Comparison of ENCODE assay signal across 8 cellular contexts in the genomic region with DNA sequence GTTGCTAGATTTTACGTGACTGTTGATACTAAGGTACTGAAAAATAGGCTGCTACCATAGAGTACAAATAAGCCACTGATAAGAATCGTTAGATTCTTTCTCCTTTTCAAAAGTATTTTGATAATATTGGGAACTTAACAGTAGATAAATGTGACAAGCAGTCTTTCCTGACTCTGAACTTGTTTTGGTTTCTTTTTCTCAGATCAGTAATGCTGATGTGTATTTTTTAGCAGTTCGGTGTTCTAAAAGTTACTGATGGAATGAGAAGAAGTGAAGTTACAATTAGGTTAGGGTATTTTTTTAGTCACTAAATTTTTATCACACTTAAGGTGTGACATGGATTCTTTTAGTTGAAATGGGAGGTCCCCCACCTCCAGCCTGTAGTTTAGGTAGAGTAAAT. TPM values are rescaled to one million over a fixed set of nuclear protein-coding genes. Genes with fewer than 3 reads are reported as not detected.
DNase-seq lines count a peak whose midpoint lies in the region; ATAC-seq and TF ChIP-seq lines count a peak whose summit lies in the region.

No MANE protein-coding gene starts in this region.

- WGBS in esophagus muscularis mucosa = 0% methylated on average over 3 of the region's 3 CpGs
- WGBS in psoas muscle, 3 donors = 0 to 3% (median 2%) methylated on average over 3 of the region's 3 CpGs

- TF ChIP-seq CTCF in GM06990 (IDR thresholded peaks at IDR 0.05; ENCODE audit: insufficient read depth, low read length, poor library complexity, severe bottlenecking) (no peak), RWPE2 (IDR thresholded peaks at IDR 0.05; ENCODE audit: poor library complexity, severe bottlenecking) (no peak), esophagus muscularis mucosa (IDR thresholded peaks at IDR 0.05) (no peak), psoas muscle (IDR thresholded peaks at IDR 0.05) (no peak)

- no peaks in the 10 kb centered on the region for H3K9me3 ChIP-seq in RWPE2 (ENCODE audit: severe bottlenecking)
- no peaks in the 10 kb centered on the region for H3K9me3 ChIP-seq in esophagus muscularis mucosa
- no peaks in the 10 kb centered on the region for H3K9me3 ChIP-seq in psoas muscle

- no peak for TF ChIP-seq EP300 in esophagus muscularis mucosa (IDR thresholded peaks at IDR 0.05)

- no peaks in the 10 kb centered on the region; the same call in 1 of the 2 replicates for H3K36me3 ChIP-seq in GM06990 (ENCODE audit: control insufficient read depth, insufficient read depth, low read length)
- H3K36me3 ChIP-seq in RWPE2 (ENCODE audit: low read depth) = peaks cover 36% of the 10 kb centered on the region
- peaks cover 0 to 6% (median 2%) of the 10 kb centered on the region in 4 donors for H3K36me3 ChIP-seq in esophagus muscularis mucosa
- H3K36me3 ChIP-seq in psoas muscle (ENCODE audit: insufficient read depth in 1 of 2, low read depth in 1 of 2) = peaks cover 4 to 11% of the 10 kb centered on the region in 2 donors

- no peak for TF ChIP-seq POLR2A in esophagus muscularis mucosa (IDR thresholded peaks at IDR 0.05; ENCODE audit: low read depth)

- H3K4me3 ChIP-seq in GM06990 (replicated peaks; ENCODE audit: low read depth, low read length) (peak overlapping the region; percentile 73), RWPE2 (ENCODE audit: severe bottlenecking) (peak overlapping the region; percentile 74), esophagus muscularis mucosa (peak overlapping the region; percentile 70 to 91 (median 88)), psoas muscle (peak overlapping the region; percentile 98)

- H3K4me1 ChIP-seq in RWPE2 (ENCODE audit: insufficient read depth, poor library complexity, severe bottlenecking) (peaks cover 15% of the 10 kb centered on the region), esophagus muscularis mucosa (peaks cover 35 to 58% (median 54%) of the 10 kb centered on the region in 4 donors), psoas muscle (peaks cover 29% of the 10 kb centered on the region)

- DNase-seq in GM06990 (ENCODE audit: extremely low read depth, insufficient read length) (no peak), RWPE2 (ENCODE audit: low spot score) (no peak), esophagus muscularis mucosa (ENCODE audit: extremely low spot score) (no peak), psoas muscle (no peak), EL (no peak), SIG-M5 treated with dmso at 0.1 percent for 504 hours (lab: John Stamatoyannopoulos, UW; ENCODE audit: unreplicated experiment) (no peak), iPS-NIHi11 (ENCODE audit: low spot score) (no peak)

- H3K27me3 ChIP-seq in GM06990 (replicated peaks; ENCODE audit: control insufficient read depth, insufficient read depth, low read length) = no peaks in the 10 kb centered on the region
- no peaks in the 10 kb centered on the region for H3K27me3 ChIP-seq in RWPE2 (ENCODE audit: insufficient read depth, poor library complexity, severe bottlenecking)
- H3K27me3 ChIP-seq in esophagus muscularis mucosa = no peaks in the 10 kb centered on the region
- no peaks in the 10 kb centered on the region for H3K27me3 ChIP-seq in psoas muscle (ENCODE audit: insufficient read depth in 3 of 3, low read length in 2 of 3)

- no peak for ATAC-seq in RWPE2 (ENCODE audit: low read depth)
- ATAC-seq in psoas muscle = no peak
- no peak for ATAC-seq in GM18907 (IDR thresholded peaks at IDR 0.05; ENCODE audit: unreplicated experiment)

- H3K27ac ChIP-seq in RWPE2 (ENCODE audit: poor library complexity, severe bottlenecking) (peak overlapping the region; percentile 76), esophagus muscularis mucosa (replicated peaks in 1 of 4) (peak overlapping the region; percentile 94 to 100 (median 99)), psoas muscle (peak overlapping the region; percentile 100)

- intact Hi-C loops in esophagus muscularis mucosa (cut with DNase I) = no loop called here
- intact Hi-C loops in psoas muscle (cut with DNase I) = loop anchor here (10.0 kb wide), 3 partner anchors 203 to 987 kb away; partner anchors contain the start of genes EARS2 (in 1 of the 2), LCMT1 (in 1 of the 2) and UBFD1 (in 1 of the 2)

RNA-seq across cellular contexts. Expression of gene RBBP6, which starts 2.2 kb away (rescaled TPM):
- total RNA-seq in esophagus muscularis mucosa = 10 to 100 TPM; 45.7 to 89.0 (median 53.1) TPM
- 10 to 100 TPM; 21.8 to 30.7 (median 25.7) TPM for total RNA-seq in psoas muscle
- 10 to 100 TPM; 11.7 to 21.6 (median 15.4) TPM for polyA plus RNA-seq in psoas muscle
